In the genomic region with DNA sequence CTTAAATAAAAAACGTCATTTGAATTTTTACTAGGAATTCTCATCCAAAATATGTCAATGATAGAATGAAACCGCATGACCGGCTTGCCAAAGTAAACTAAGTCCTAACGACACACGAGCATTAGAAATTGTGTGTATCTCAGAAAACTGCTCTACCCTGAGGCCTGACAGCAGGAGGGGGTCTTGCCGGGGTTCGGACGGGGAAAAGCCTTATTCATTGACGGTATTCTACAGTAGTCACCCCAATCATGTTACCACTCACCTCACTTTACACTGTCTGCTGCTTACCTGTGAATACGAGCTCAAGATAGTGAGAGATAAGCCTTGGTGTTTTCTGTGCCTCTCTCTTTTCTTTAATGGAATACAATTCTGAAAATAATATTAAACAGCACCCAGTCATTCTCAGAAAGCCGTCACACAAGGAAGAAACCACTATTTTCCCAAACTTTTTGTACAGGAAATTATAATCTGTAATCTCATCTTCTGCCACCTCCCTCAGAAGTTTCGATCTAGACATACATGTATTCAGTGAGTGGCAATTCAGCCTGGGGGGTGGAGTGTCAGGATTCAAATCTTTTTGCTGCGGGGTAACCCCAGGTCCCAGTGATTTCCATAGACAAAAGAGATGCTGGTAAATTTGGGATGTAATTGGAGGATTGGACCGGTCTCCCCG, we compare ENCODE assay signal across 2 cellular contexts.
TF ChIP-seq lines count a peak whose summit lies in the region.

No MANE protein-coding gene starts in this region.

TF ChIP-seq in IMR-90, 13 proteins besides CTCF, POLR2A, EP300 and RAD21:
- TF ChIP-seq FOS (IDR thresholded peaks at IDR 0.05; ENCODE audit: low read depth, low read length), result no peak
- TF ChIP-seq, protein P1, sequence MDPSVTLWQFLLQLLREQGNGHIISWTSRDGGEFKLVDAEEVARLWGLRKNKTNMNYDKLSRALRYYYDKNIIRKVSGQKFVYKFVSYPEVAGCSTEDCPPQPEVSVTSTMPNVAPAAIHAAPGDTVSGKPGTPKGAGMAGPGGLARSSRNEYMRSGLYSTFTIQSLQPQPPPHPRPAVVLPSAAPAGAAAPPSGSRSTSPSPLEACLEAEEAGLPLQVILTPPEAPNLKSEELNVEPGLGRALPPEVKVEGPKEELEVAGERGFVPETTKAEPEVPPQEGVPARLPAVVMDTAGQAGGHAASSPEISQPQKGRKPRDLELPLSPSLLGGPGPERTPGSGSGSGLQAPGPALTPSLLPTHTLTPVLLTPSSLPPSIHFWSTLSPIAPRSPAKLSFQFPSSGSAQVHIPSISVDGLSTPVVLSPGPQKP (IDR thresholded peaks at IDR 0.05; ENCODE audit: borderline replicate concordance, low read depth, low read length), result no peak
- TF ChIP-seq CEBPB (IDR thresholded peaks at IDR 0.05; ENCODE audit: low read depth, low read length), result no peak
- TF ChIP-seq MAZ (IDR thresholded peaks at IDR 0.05; ENCODE audit: borderline replicate concordance, low read depth, low read length), result no peak
- no peak for TF ChIP-seq CHD1 (IDR thresholded peaks at IDR 0.05; ENCODE audit: low read depth, low read length)
- no peak for TF ChIP-seq RCOR1 (IDR thresholded peaks at IDR 0.05; ENCODE audit: insufficient replicate concordance, low read length)
- TF ChIP-seq MXI1 (IDR thresholded peaks at IDR 0.05; ENCODE audit: borderline replicate concordance, low read depth, low read length), result no peak
- no peak for TF ChIP-seq RFX5 (IDR thresholded peaks at IDR 0.05; ENCODE audit: low read depth, low read length)
- TF ChIP-seq, protein P2, sequence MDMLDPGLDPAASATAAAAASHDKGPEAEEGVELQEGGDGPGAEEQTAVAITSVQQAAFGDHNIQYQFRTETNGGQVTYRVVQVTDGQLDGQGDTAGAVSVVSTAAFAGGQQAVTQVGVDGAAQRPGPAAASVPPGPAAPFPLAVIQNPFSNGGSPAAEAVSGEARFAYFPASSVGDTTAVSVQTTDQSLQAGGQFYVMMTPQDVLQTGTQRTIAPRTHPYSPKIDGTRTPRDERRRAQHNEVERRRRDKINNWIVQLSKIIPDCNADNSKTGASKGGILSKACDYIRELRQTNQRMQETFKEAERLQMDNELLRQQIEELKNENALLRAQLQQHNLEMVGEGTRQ (IDR thresholded peaks at IDR 0.05; ENCODE audit: low read depth, low read length), result no peak
- no peak for TF ChIP-seq MAFK (IDR thresholded peaks at IDR 0.05; ENCODE audit: low read depth, low read length)
- TF ChIP-seq NFE2L2 (IDR thresholded peaks at IDR 0.05; ENCODE audit: low read depth, low read length), result no peak
- TF ChIP-seq BHLHE40 (IDR thresholded peaks at IDR 0.05; ENCODE audit: low read depth, low read length), result no peak

TF ChIP-seq in endothelial cell of umbilical vein, 7 proteins besides CTCF, POLR2A, EP300 and RAD21:
- TF ChIP-seq JUN (IDR thresholded peaks at IDR 0.05; ENCODE audit: borderline replicate concordance, insufficient read depth, insufficient read length, low read depth), result no peak
- TF ChIP-seq MYC (IDR thresholded peaks at IDR 0.05; ENCODE audit: low read depth, low read length), result no peak
- no peak for TF ChIP-seq POLR2AphosphoS5 (IDR thresholded peaks at IDR 0.05; ENCODE audit: insufficient read depth, low read depth, low read length)
- no peak for TF ChIP-seq EZH2 (IDR thresholded peaks at IDR 0.05; ENCODE audit: borderline replicate concordance, low read depth, low read length, severe bottlenecking)
- no peak for TF ChIP-seq FOS (IDR thresholded peaks at IDR 0.05; ENCODE audit: borderline replicate concordance, insufficient read depth, low read length)
- TF ChIP-seq, protein P3, sequence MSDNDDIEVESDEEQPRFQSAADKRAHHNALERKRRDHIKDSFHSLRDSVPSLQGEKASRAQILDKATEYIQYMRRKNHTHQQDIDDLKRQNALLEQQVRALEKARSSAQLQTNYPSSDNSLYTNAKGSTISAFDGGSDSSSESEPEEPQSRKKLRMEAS (IDR thresholded peaks at IDR 0.05; ENCODE audit: insufficient read depth, insufficient read length), result no peak
- TF ChIP-seq GATA2 (IDR thresholded peaks at IDR 0.05; ENCODE audit: insufficient read depth, insufficient read length, low read depth, low read length), result no peak
